15 cellular contexts compared by ENCODE assay signal in the genomic region with DNA sequence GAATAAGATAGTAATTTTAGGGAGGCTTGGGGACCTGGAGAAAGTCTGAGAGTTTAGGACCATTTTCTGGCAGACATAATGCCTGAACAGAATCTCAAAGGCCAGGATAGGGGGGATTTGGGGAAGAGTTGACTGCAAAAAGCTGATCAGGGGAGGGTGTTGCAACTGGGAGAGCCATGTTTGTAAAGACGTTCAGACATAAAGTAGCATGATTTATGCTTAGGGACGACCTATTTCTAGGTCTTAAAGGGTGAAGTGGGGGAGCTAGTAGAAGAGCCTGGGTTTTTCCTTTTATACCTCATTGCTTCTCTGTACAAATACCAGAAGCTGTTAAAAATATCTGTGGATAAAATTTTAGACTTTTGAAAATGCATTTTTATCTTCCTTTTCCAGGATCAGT. TPM values are rescaled to one million over a fixed set of nuclear protein-coding genes. Genes with fewer than 3 reads are reported as not detected.
A peak's percentile ranks its signal among the peaks of the same experiment; 100 is the strongest.
DNase-seq lines count a peak whose midpoint lies in the region; ATAC-seq and TF ChIP-seq lines count a peak whose summit lies in the region.
"Had no signal": no experiment of that assay in that cellular context is flagged by ENCODE, and none has a peak within 500 bp of the region (broad histone marks: within the 10 kb centered on the region; RNA-seq: fewer than 3 reads in every experiment).

No MANE protein-coding gene starts in this region.

- H3K9ac ChIP-seq in trophoblast cell (ENCODE audit: low read length) = no peak overlapping the region

- no peak overlapping the region for H2BK12ac ChIP-seq in trophoblast cell (ENCODE audit: low read length)

- H3K9me3 ChIP-seq in HEK293 (ENCODE audit: control insufficient read depth, insufficient read depth, low read depth, low read length) = no peaks in the 10 kb centered on the region
- H3K9me3 ChIP-seq in trophoblast cell (ENCODE audit: insufficient read depth, low read depth, low read length) = no peaks in the 10 kb centered on the region
- H3K9me3 ChIP-seq: HAP-1 had no signal

- H4K12ac ChIP-seq in trophoblast cell (ENCODE audit: low read depth, low read length) = no peak overlapping the region

- no peak overlapping the region for H4K91ac ChIP-seq in trophoblast cell (ENCODE audit: low read depth, low read length)

- H3K4me3 ChIP-seq in HEK293 (ENCODE audit: low read depth, low read length) (no peak overlapping the region), trophoblast cell (ENCODE audit: low read depth, low read length) (no peak overlapping the region)
- H3K4me3 ChIP-seq: HAP-1 had no signal

- DNase-seq in amniotic epithelial cell (ENCODE audit: low read depth) = peak; percentile 12
- no peak for DNase-seq in left lobe of liver (ENCODE audit: low spot score)
- DNase-seq in trophoblast cell = no peak
- no peak for DNase-seq in NCI-H446 treated with DMSO at 0.1 percent for 48 hours (lab: John Stamatoyannopoulos, UW)
- no peak for DNase-seq in activated naive CD4-positive, alpha-beta T cell (lab: John Stamatoyannopoulos, UW)
- DNase-seq in COLO668 (lab: John Stamatoyannopoulos, UW; ENCODE audit: unreplicated experiment) = no peak
- DNase-seq: C1 segment of cervical spinal cord; CD4-positive, alpha-beta T cell; DMS79 treated with DMSO at 0.1 percent for 48 hours; EL; GOT3; HFFc6 had no signal

- WGBS in trophoblast cell (ENCODE audit: extremely low coverage, insufficient coverage, insufficient read length) = no CpG with 5 or more reads among the region's 2 CpGs

- H2AFZ ChIP-seq in trophoblast cell (ENCODE audit: insufficient read depth, low read length, poor library complexity) = no peak overlapping the region

- H3K36me3 ChIP-seq in HEK293 (ENCODE audit: control insufficient read depth in 2 of 2, insufficient read depth in 1 of 2, low read length in 2 of 2) (no peaks in the 10 kb centered on the region), trophoblast cell (ENCODE audit: control insufficient read depth in 1 of 2, insufficient read depth in 2 of 2, low read length in 2 of 2) (peaks cover 0 to 3% of the 10 kb centered on the region in 2 experiments)
- H3K36me3 ChIP-seq: HAP-1 had no signal

- no peak overlapping the region for H2BK120ac ChIP-seq in trophoblast cell (ENCODE audit: insufficient read depth, low read length, poor library complexity)

- POLR2A ChIA-PET in HEK293 (lab: Yijun Ruan, JAX) = no interaction called here

- H4K8ac ChIP-seq in trophoblast cell (ENCODE audit: low read depth, low read length) = no peak overlapping the region

- H2AK5ac ChIP-seq in trophoblast cell (ENCODE audit: low read length) = no peak overlapping the region

- no peaks in the 10 kb centered on the region for H3K27me3 ChIP-seq in trophoblast cell (ENCODE audit: insufficient read depth, low read length)

- H3K79me1 ChIP-seq in trophoblast cell (ENCODE audit: low read length) = no peaks in the 10 kb centered on the region

- H3K4me1 ChIP-seq in HEK293 (ENCODE audit: control insufficient read depth, insufficient read depth, low read length) (peaks cover 2% of the 10 kb centered on the region; the same call in 1 of the 2 replicates), trophoblast cell (ENCODE audit: control insufficient read depth in 1 of 2, insufficient read depth in 2 of 2, low read length in 2 of 2) (peaks cover 0 to 2% of the 10 kb centered on the region in 2 experiments)
- H3K4me1 ChIP-seq: HAP-1 had no signal

- no peak overlapping the region for H3K27ac ChIP-seq in HEK293 (ENCODE audit: extremely low read depth, low read depth, low read length)
- no peak overlapping the region for H3K27ac ChIP-seq in trophoblast cell (ENCODE audit: low read depth, low read length)
- H3K27ac ChIP-seq: HL-60 had no signal

- H3K23ac ChIP-seq in trophoblast cell (ENCODE audit: low read length) = no peak overlapping the region

- H3K18ac ChIP-seq in trophoblast cell (ENCODE audit: low read length) = no peak overlapping the region

- CTCF ChIA-PET in HEK293 (lab: Yijun Ruan, JAX) = interaction anchor here (1.2 kb wide), 2 partner anchors 10 to 195 kb away, joined by 3 read pairs; no protein-coding TSS in a partner anchor

- no peak overlapping the region for H2BK5ac ChIP-seq in trophoblast cell (ENCODE audit: low read depth, low read length, poor library complexity)

- H3K4me2 ChIP-seq in trophoblast cell (ENCODE audit: low read length) = no peak overlapping the region

- ATAC-seq in left lobe of liver = peak; percentile 47

- peak overlapping the region; percentile 82 for H3K4ac ChIP-seq in trophoblast cell (ENCODE audit: low read depth, low read length)

- H3K79me2 ChIP-seq in trophoblast cell (ENCODE audit: control insufficient read depth, insufficient read depth, low read length, poor library complexity) = peaks cover 11% of the 10 kb centered on the region

- no peak overlapping the region for H3K14ac ChIP-seq in trophoblast cell (ENCODE audit: low read length)

- no peak for TF ChIP-seq CTCF in HEK293 (tag by site-specific recombination; IDR thresholded peaks at IDR 0.05)

TF ChIP-seq in HEK293, 187 proteins besides CTCF, POLR2A, EP300 and RAD21:
- TF ChIP-seq ZNF48 (tag by site-specific recombination; IDR thresholded peaks at IDR 0.05) (no peak), GLI2 (tag by site-specific recombination; IDR thresholded peaks at IDR 0.05; ENCODE audit: borderline replicate concordance, low read depth) (no peak), ZNF311 (tag by site-specific recombination; IDR thresholded peaks at IDR 0.05; ENCODE audit: borderline replicate concordance) (no peak), ZNF341 (tag by site-specific recombination; IDR thresholded peaks at IDR 0.05; ENCODE audit: low read depth) (peak; percentile 84), MEIS1 (CRISPR knock-in tag; IDR thresholded peaks at IDR 0.05; ENCODE audit: borderline replicate concordance) (no peak), OVOL3 (tag by site-specific recombination; IDR thresholded peaks at IDR 0.05) (no peak), ZNF350 (tag by site-specific recombination; IDR thresholded peaks at IDR 0.05) (no peak), ZNF747 (tag by site-specific recombination; IDR thresholded peaks at IDR 0.05) (no peak)

RNA-seq across cellular contexts. Expression of a gene that starts 51.2 kb away (rescaled TPM):
- 9.2 TPM for total RNA-seq in left lobe of liver
- polyA plus RNA-seq in trophoblast cell (2013) = 82.4 and 84.4 TPM in 2 replicates
